In genomic region chr14:31420013-31420318, GRCh38 we compare ENCODE assay signal across 8 cellular contexts. TPM values are rescaled to one million over a fixed set of nuclear protein-coding genes. Genes with fewer than 3 reads are reported as not detected.
DNase-seq lines count a peak whose midpoint lies in the region; TF ChIP-seq lines count a peak whose summit lies in the region.

No MANE protein-coding gene starts in this region.

- H3K27ac Mint-ChIP-seq in activated naive CD8-positive, alpha-beta T cell treated with anti-CD3 and anti-CD28 coated beads for 36 hours, result peak overlapping the region; percentile 87

- DNase-seq in NCI-H345 (lab: John Stamatoyannopoulos, UW), result peak; percentile 33
- DNase-seq in NCI-H345 treated with DMSO at 0.1 percent for 48 hours (lab: John Stamatoyannopoulos, UW; ENCODE audit: unreplicated experiment), result no peak
- DNase-seq in H7, result peak; percentile 84
- peak; percentile 33 for DNase-seq in MM.1S
- peak; percentile 19 for DNase-seq in activated naive CD8-positive, alpha-beta T cell treated with anti-CD3 and anti-CD28 coated beads for 36 hours
- peak in 1 of 2 donors; percentile 86 for DNase-seq in cardiac muscle cell (ENCODE audit: low read depth in 1 of 2, low spot score in 1 of 2)
- no peak for DNase-seq in KBM-7

- peak overlapping the region; percentile 94 for H3K4me3 ChIP-seq in H7 (ENCODE audit: insufficient read depth, low read depth, low read length)
- H3K4me3 ChIP-seq in MM.1S (ENCODE audit: low read length), result peak overlapping the region; percentile 79
- H3K4me3 ChIP-seq in cardiac muscle cell, result peak overlapping the region; percentile 87
- H3K4me3 ChIP-seq in parathyroid adenoma (ENCODE audit: low read depth, low read length), result peak overlapping the region; percentile 94

- TF ChIP-seq CTCF in MM.1S (IDR thresholded peaks at IDR 0.05; ENCODE audit: low read length), result no peak
- no peak for TF ChIP-seq CTCF in cardiac muscle cell (IDR thresholded peaks at IDR 0.05; ENCODE audit: low read depth, low read length)
- no peak for TF ChIP-seq CTCF in parathyroid adenoma (IDR thresholded peaks at IDR 0.05)

- peak overlapping the region; percentile 96 for H3K4me3 Mint-ChIP-seq in activated naive CD8-positive, alpha-beta T cell treated with anti-CD3 and anti-CD28 coated beads for 36 hours

- no peaks in the 10 kb centered on the region for H3K27me3 Mint-ChIP-seq in activated naive CD8-positive, alpha-beta T cell treated with anti-CD3 and anti-CD28 coated beads for 36 hours

- H3K79me2 ChIP-seq in MM.1S (ENCODE audit: low read length) (peaks cover 18% of the 10 kb centered on the region), parathyroid adenoma (peaks cover 20% of the 10 kb centered on the region)

- no peaks in the 10 kb centered on the region for H3K36me3 ChIP-seq in H7 (replicated peaks; ENCODE audit: control insufficient read depth, insufficient read depth, low read length)
- H3K36me3 ChIP-seq in MM.1S (replicated peaks; ENCODE audit: insufficient read depth, low read length), result no peaks in the 10 kb centered on the region
- H3K36me3 ChIP-seq in cardiac muscle cell, result no peaks in the 10 kb centered on the region
- no peaks in the 10 kb centered on the region for H3K36me3 ChIP-seq in parathyroid adenoma (ENCODE audit: control insufficient read depth, insufficient read depth, low read length)

- peaks cover 11% of the 10 kb centered on the region; the same call in 1 of the 2 replicates for H3F3A ChIP-seq in MM.1S (ENCODE audit: insufficient read depth, low read length)

- H3K9ac ChIP-seq in MM.1S (ENCODE audit: low read length), result peak overlapping the region; percentile 57; the same call in 1 of the 2 replicates
- no peak overlapping the region for H3K9ac ChIP-seq in parathyroid adenoma

- peak overlapping the region; percentile 31; the same call in 1 of the 2 replicates for H3K27ac ChIP-seq in MM.1S (ENCODE audit: low read length)
- peak overlapping the region; percentile 89 for H3K27ac ChIP-seq in cardiac muscle cell
- H3K27ac ChIP-seq in parathyroid adenoma, result peak overlapping the region; percentile 61

- peak overlapping the region; percentile 66 for H3K4me2 ChIP-seq in MM.1S (ENCODE audit: low read depth, low read length)
- peak overlapping the region; percentile 64 for H3K4me2 ChIP-seq in parathyroid adenoma (ENCODE audit: low read length)

- H4K20me1 ChIP-seq in MM.1S (ENCODE audit: insufficient read depth, low read length), result no peaks in the 10 kb centered on the region

- no peaks in the 10 kb centered on the region for H3K27me3 ChIP-seq in H7 (ENCODE audit: control insufficient read depth, insufficient read depth, low read length)
- no peaks in the 10 kb centered on the region for H3K27me3 ChIP-seq in MM.1S (replicated peaks; ENCODE audit: insufficient read depth, low read length)
- H3K27me3 ChIP-seq in cardiac muscle cell, result no peaks in the 10 kb centered on the region
- H3K27me3 ChIP-seq in parathyroid adenoma (ENCODE audit: control insufficient read depth, insufficient read depth, low read length), result no peaks in the 10 kb centered on the region

- H3K4me1 ChIP-seq in MM.1S (ENCODE audit: low read length), result no peaks in the 10 kb centered on the region
- peaks cover 12% of the 10 kb centered on the region for H3K4me1 ChIP-seq in cardiac muscle cell (ENCODE audit: low read depth)
- peaks cover 3% of the 10 kb centered on the region for H3K4me1 ChIP-seq in parathyroid adenoma

- H3K9me3 Mint-ChIP-seq in activated naive CD8-positive, alpha-beta T cell treated with anti-CD3 and anti-CD28 coated beads for 36 hours, result no peaks in the 10 kb centered on the region

- in situ Hi-C loops in KBM-7 (cut with MboI; ENCODE audit: low pct_unique_long_range_greater_than_20kb, low sequenced_read_pairs), result no loop called here

- no peaks in the 10 kb centered on the region for H3K9me3 ChIP-seq in MM.1S (replicated peaks; ENCODE audit: insufficient read depth, low read length)
- H3K9me3 ChIP-seq in cardiac muscle cell (ENCODE audit: low read depth), result no peaks in the 10 kb centered on the region
- no peaks in the 10 kb centered on the region for H3K9me3 ChIP-seq in parathyroid adenoma (ENCODE audit: control insufficient read depth, low read length)

- H2AFZ ChIP-seq in MM.1S (ENCODE audit: low read length) (peak overlapping the region; percentile 69), parathyroid adenoma (peak overlapping the region; percentile 90)

- H3K9me2 ChIP-seq in MM.1S (replicated peaks; ENCODE audit: insufficient read depth, low read length), result no peaks in the 10 kb centered on the region

- no peaks in the 10 kb centered on the region for H3K36me3 Mint-ChIP-seq in activated naive CD8-positive, alpha-beta T cell treated with anti-CD3 and anti-CD28 coated beads for 36 hours

- H3K4me1 Mint-ChIP-seq in activated naive CD8-positive, alpha-beta T cell treated with anti-CD3 and anti-CD28 coated beads for 36 hours, result peaks cover 20% of the 10 kb centered on the region

RNA-seq across cellular contexts. Expression of gene HEATR5A, which starts 0.4 kb away (rescaled TPM):
- 18.2 and 19.3 TPM in 2 replicates for total RNA-seq in H7 (2014; rRNA removed; shearing (Covaris generic))
- total RNA-seq in activated naive CD8-positive, alpha-beta T cell treated with anti-CD3 and anti-CD28 coated beads for 36 hours, result 10 to 100 TPM; 10.8 TPM
- total RNA-seq in cardiac muscle cell, result 16.1 and 31.7 TPM in 2 replicates
- polyA plus RNA-seq in cardiac muscle cell, result 12.2 and 23.2 TPM in 2 replicates

RNA-seq across cellular contexts. Expression of gene DTD2, which starts 37.3 kb away (rescaled TPM):
- 26.8 and 28.1 TPM in 2 replicates for total RNA-seq in H7 (2014; rRNA removed; shearing (Covaris generic))
- total RNA-seq in activated naive CD8-positive, alpha-beta T cell treated with anti-CD3 and anti-CD28 coated beads for 36 hours, result 10 to 100 TPM; 32.2 to 33.7 TPM
- 40.1 and 45.2 TPM in 2 replicates for total RNA-seq in cardiac muscle cell
- polyA plus RNA-seq in cardiac muscle cell, result 8.9 and 14.2 TPM in 2 replicates

Comparison
In these comparisons a context has a peak if more than half of its experiments do, and no peak if none do; other contexts are left out.
1. DNase-seq: peak in NCI-H345 (single experiment), H7 (single experiment), MM.1S (single experiment) and activated naive CD8-positive, alpha-beta T cell treated with anti-CD3 and anti-CD28 coated beads for 36 hours (single experiment); none in NCI-H345 treated with DMSO at 0.1 percent for 48 hours (single experiment) and KBM-7 (single experiment).
2. H3K27ac ChIP-seq: peak in every context shown above with its lines; median percentile 89 in cardiac muscle cell; 61 in parathyroid adenoma; 31 in MM.1S.
3. Peak in every context shown above with its lines, with median percentiles within 50 percentile points of each other: H3K4me3 ChIP-seq.